ENCODE assay signal across 7 cellular contexts in genomic region chr22:30310881-30311771, GRCh38. TPM values are rescaled to one million over a fixed set of nuclear protein-coding genes. Genes with fewer than 3 reads are reported as not detected.
DNase-seq lines count a peak whose midpoint lies in the region; ATAC-seq, FAIRE-seq and TF ChIP-seq lines count a peak whose summit lies in the region.

No MANE protein-coding gene starts in this region.

- peaks cover 97% of the 10 kb centered on the region for H4K20me1 ChIP-seq in astrocyte (ENCODE audit: insufficient read depth, low read length)

- peaks cover 1% of the 10 kb centered on the region for H3K27me3 Mint-ChIP-seq in IgD-negative memory B cell
- no peaks in the 10 kb centered on the region for H3K27me3 Mint-ChIP-seq in astrocyte (ENCODE audit: low read depth, unreplicated experiment)

- no peak for TF ChIP-seq CTCF in astrocyte (IDR thresholded peaks at IDR 0.05; ENCODE audit: insufficient read depth, low read depth, low read length)

- WGBS in thymus = 89% methylated on average over 8 of the region's 8 CpGs

- H3K9me3 Mint-ChIP-seq in IgD-negative memory B cell = no peaks in the 10 kb centered on the region
- peaks cover 2% of the 10 kb centered on the region for H3K9me3 Mint-ChIP-seq in astrocyte (ENCODE audit: unreplicated experiment)

- H3K4me1 ChIP-seq in astrocyte (ENCODE audit: insufficient read depth, low read length) (peaks cover 42% of the 10 kb centered on the region), thymus (ENCODE audit: control insufficient read depth, insufficient read depth, low read length) (peaks cover 65% of the 10 kb centered on the region)

- peak overlapping the region; percentile 23 for H3K9ac ChIP-seq in astrocyte (ENCODE audit: low read length)

- H3K4me2 ChIP-seq in astrocyte (ENCODE audit: low read length) = peak overlapping the region; percentile 45

- H2AFZ ChIP-seq in astrocyte (ENCODE audit: low read depth, low read length) = no peak overlapping the region

- peaks cover 66 to 85% (median 75%) of the 10 kb centered on the region in 3 donors for H3K4me1 Mint-ChIP-seq in IgD-negative memory B cell
- H3K4me1 Mint-ChIP-seq in astrocyte (ENCODE audit: low read depth, unreplicated experiment) = peaks cover 58% of the 10 kb centered on the region

- peak overlapping the region in 2 of 4 donors; percentile 79 to 86 for H3K4me3 Mint-ChIP-seq in IgD-negative memory B cell
- no peak overlapping the region for H3K4me3 Mint-ChIP-seq in astrocyte (ENCODE audit: unreplicated experiment)

- H3K36me3 ChIP-seq in astrocyte (ENCODE audit: insufficient read depth, low read length) (no peaks in the 10 kb centered on the region), thymus (ENCODE audit: control insufficient read depth, insufficient read depth) (peaks cover 8% of the 10 kb centered on the region)

- H3K4me3 ChIP-seq in astrocyte (ENCODE audit: insufficient read depth, low read depth, low read length) = no peak overlapping the region
- no peak overlapping the region for H3K4me3 ChIP-seq in thymus (ENCODE audit: low read length)

- H3K36me3 Mint-ChIP-seq in IgD-negative memory B cell = no peaks in the 10 kb centered on the region
- peaks cover 8% of the 10 kb centered on the region for H3K36me3 Mint-ChIP-seq in astrocyte (ENCODE audit: low read depth, unreplicated experiment)

- no peak for FAIRE-seq in astrocyte (lab: Jason Lieb, UNC)

- ATAC-seq in left lobe of liver (peak; percentile 91), GM18867 (IDR thresholded peaks at IDR 0.05; ENCODE audit: unreplicated experiment) (no peak)

- H3K79me2 ChIP-seq in astrocyte (ENCODE audit: insufficient read depth, low read length) = peaks cover 94% of the 10 kb centered on the region

- DNase-seq in astrocyte (ENCODE audit: low read depth) = peak; percentile 71
- peak; percentile 86 for DNase-seq in left lobe of liver (ENCODE audit: low spot score)
- DNase-seq in stimulated activated CD4-positive, alpha-beta T cell treated with anti-CD3 and anti-CD28 coated beads, Interleukin-4, amount 100 ng/mL, for 24 hours = no peak
- no peak for DNase-seq in amniotic stem cell (lab: John Stamatoyannopoulos, UW)

- H3K27ac Mint-ChIP-seq in IgD-negative memory B cell = peak overlapping the region; percentile 74 to 96 (median 80)
- no peak overlapping the region for H3K27ac Mint-ChIP-seq in astrocyte (ENCODE audit: unreplicated experiment)

- H3K27me3 ChIP-seq in astrocyte (ENCODE audit: insufficient read depth, low read length) (no peaks in the 10 kb centered on the region), thymus (ENCODE audit: control insufficient read depth, insufficient read depth) (no peaks in the 10 kb centered on the region)

- H3K9me3 ChIP-seq in astrocyte (ENCODE audit: insufficient read depth, low read depth, low read length) = no peaks in the 10 kb centered on the region
- H3K9me3 ChIP-seq in thymus (ENCODE audit: control insufficient read depth) = no peaks in the 10 kb centered on the region

- peak overlapping the region; percentile 39 for H3K27ac ChIP-seq in astrocyte (ENCODE audit: low read depth, low read length)
- H3K27ac ChIP-seq in thymus (ENCODE audit: low read depth) = peak overlapping the region; percentile 76

RNA-seq across cellular contexts. Expression of gene TBC1D10A, which starts 15.6 kb away (rescaled TPM):
- 44.0 TPM for polyA plus RNA-seq in IgD-negative memory B cell
- total RNA-seq in astrocyte = 32.7 and 33.3 TPM in 2 replicates
- 19.7 TPM for total RNA-seq in left lobe of liver
- polyA plus RNA-seq in thymus = 39.0 TPM

RNA-seq across cellular contexts. Expression of gene CASTOR1, which starts 21.8 kb away (rescaled TPM):
- 15.7 TPM for polyA plus RNA-seq in IgD-negative memory B cell
- total RNA-seq in astrocyte = 15.2 and 16.2 TPM in 2 replicates
- total RNA-seq in left lobe of liver = 9.7 TPM
- 19.6 TPM for polyA plus RNA-seq in thymus

RNA-seq across cellular contexts. Expression of gene OSM, which starts 44.5 kb away (rescaled TPM):
- polyA plus RNA-seq in IgD-negative memory B cell = 0.79 TPM
- not detected in 2 replicates for total RNA-seq in astrocyte
- 0.10 TPM for total RNA-seq in left lobe of liver
- 6.0 TPM for polyA plus RNA-seq in thymus

RNA-seq across cellular contexts. Expression of gene SF3A1, which starts 45.6 kb away (rescaled TPM):
- polyA plus RNA-seq in IgD-negative memory B cell = 120 TPM
- 134 and 139 TPM in 2 replicates for total RNA-seq in astrocyte
- 73.3 TPM for total RNA-seq in left lobe of liver
- 25.7 TPM for polyA plus RNA-seq in thymus

RNA-seq across cellular contexts. Expression of gene CCDC157, which starts 45.7 kb away (rescaled TPM):
- polyA plus RNA-seq in IgD-negative memory B cell = 1.6 TPM
- total RNA-seq in astrocyte = 2.9 and 3.2 TPM in 2 replicates
- 0.78 TPM for total RNA-seq in left lobe of liver
- polyA plus RNA-seq in thymus = 3.2 TPM

Comparison
In these comparisons a context has a peak if more than half of its experiments do, and no peak if none do; other contexts are left out.
1. DNase-seq: peak in astrocyte (single experiment) and left lobe of liver (single experiment); none in stimulated activated CD4-positive, alpha-beta T cell treated with anti-CD3 and anti-CD28 coated beads, Interleukin-4, amount 100 ng/mL, for 24 hours (single experiment) and amniotic stem cell (single experiment).